In the genomic region with DNA sequence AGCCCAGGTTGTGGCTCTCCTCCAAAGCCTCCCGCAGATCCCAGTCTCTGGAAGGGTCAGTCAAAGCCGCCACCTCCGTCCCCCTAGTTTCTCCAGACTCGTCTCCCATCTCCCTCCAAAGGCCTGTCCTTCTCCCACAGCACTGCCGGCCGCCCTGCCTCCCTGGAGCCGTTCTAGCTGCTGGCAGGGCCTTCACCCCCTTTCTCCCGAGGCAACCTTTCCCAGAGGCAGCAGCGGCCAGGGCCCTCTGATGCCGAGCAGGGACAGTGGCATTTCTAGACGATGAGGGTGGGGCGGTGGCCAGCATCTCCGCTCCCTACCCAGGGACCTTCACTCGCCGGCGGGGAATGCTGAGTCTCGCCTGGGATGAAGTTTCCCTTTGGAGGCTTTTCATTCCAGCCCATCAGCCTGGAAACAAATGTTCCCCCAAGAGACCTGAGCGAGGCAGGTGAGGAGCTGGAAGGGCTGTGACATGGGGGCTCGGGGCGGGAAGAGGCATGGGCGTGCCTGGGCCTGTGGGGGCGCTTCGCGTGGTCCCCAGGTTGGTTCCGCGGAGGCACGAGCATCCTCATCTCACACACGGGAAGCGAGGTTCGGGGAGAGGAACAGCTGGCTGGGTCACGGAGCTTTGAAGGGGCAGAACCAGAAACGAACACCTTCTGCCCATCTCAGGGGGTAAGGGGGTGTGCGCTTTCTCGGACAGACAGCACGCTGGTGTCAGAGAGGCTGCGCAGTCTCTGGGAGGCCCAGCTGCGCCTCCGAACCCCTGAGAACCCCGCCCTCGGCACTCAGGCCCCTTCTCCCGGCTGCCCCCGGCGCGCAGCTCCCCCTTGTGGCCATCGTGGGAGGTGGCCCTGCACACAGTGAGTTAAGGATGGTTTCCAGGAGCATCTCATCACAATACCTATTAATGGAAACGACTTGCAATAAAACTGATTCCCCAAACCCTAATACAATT, we compare ENCODE assay signal across 8 cellular contexts. TPM values are rescaled to one million over a fixed set of nuclear protein-coding genes. Genes with fewer than 3 reads are reported as not detected.
DNase-seq lines count a peak whose midpoint lies in the region; ATAC-seq and TF ChIP-seq lines count a peak whose summit lies in the region.

No MANE protein-coding gene starts in this region.

- no peaks in the 10 kb centered on the region for H3F3A ChIP-seq in OCI-LY1 (ENCODE audit: insufficient read depth, low read length)

- H3K27me3 Mint-ChIP-seq in progenitor cell of endocrine pancreas: peaks cover 25% of the 10 kb centered on the region
- H3K27me3 Mint-ChIP-seq in CD4-positive, alpha-beta memory T cell: no peaks in the 10 kb centered on the region

- H3K36me3 ChIP-seq in OCI-LY1 (ENCODE audit: insufficient read depth, low read length) (no peaks in the 10 kb centered on the region; the same call in 1 of the 2 replicates), brain microvascular endothelial cell (replicated peaks) (no peaks in the 10 kb centered on the region)
- no peaks in the 10 kb centered on the region for H3K36me3 ChIP-seq in CD4-positive, alpha-beta memory T cell (ENCODE audit: insufficient read depth, low read length)

- no peak overlapping the region for H3K4me2 ChIP-seq in OCI-LY1 (ENCODE audit: low read length)

- no peaks in the 10 kb centered on the region for H3K4me1 ChIP-seq in OCI-LY1 (ENCODE audit: insufficient read depth, low read length, severe bottlenecking)
- no peaks in the 10 kb centered on the region for H3K4me1 ChIP-seq in CD4-positive, alpha-beta memory T cell (ENCODE audit: insufficient read depth, low read length)

- H3K27me3 ChIP-seq in OCI-LY1 (ENCODE audit: insufficient read depth, low read length) (peaks cover 12% of the 10 kb centered on the region; the same call in 1 of the 2 replicates), brain microvascular endothelial cell (replicated peaks) (no peaks in the 10 kb centered on the region)
- no peaks in the 10 kb centered on the region for H3K27me3 ChIP-seq in CD4-positive, alpha-beta memory T cell (ENCODE audit: insufficient read depth, low read length)

- H3K27ac ChIP-seq in OCI-LY1 (ENCODE audit: low read depth, low read length, poor library complexity, severe bottlenecking): no peak overlapping the region
- no peak overlapping the region for H3K27ac ChIP-seq in brain microvascular endothelial cell
- H3K27ac ChIP-seq in CD4-positive, alpha-beta memory T cell (ENCODE audit: low read depth, low read length): no peak overlapping the region

- CTCF ChIA-PET in CD4-positive, alpha-beta memory T cell (lab: Charles Lee; ENCODE audit: partially characterized antibody): interaction anchor here (0.7 to 1.3 kb wide), 4 partner anchors 62 to 171 kb away, joined by 3 to 6 read pairs (median 4); no protein-coding TSS in a partner anchor

- H3K9me3 ChIP-seq in OCI-LY1 (ENCODE audit: low read length): 0 out of 2 replicates have a peak, but pooled peaks cover 4% of the 10 kb centered on the region
- H3K9me3 ChIP-seq in CD4-positive, alpha-beta memory T cell (ENCODE audit: control insufficient read depth in 1 of 2, low read length in 2 of 2): no peaks in the 10 kb centered on the region

- no peak overlapping the region for H3K9ac ChIP-seq in OCI-LY1 (ENCODE audit: low read length)

- DNase-seq in GM10266 (ENCODE audit: extremely low spot score): no peak
- no peak for DNase-seq in brain microvascular endothelial cell
- peak; percentile 44 for DNase-seq in progenitor cell of endocrine pancreas (ENCODE audit: low spot score, unreplicated experiment)
- no peak for DNase-seq in NCI-H1105 treated with DMSO at 0.1 percent for 48 hours (lab: John Stamatoyannopoulos, UW)
- DNase-seq in NCI-H1436 treated with DMSO at 0.1 percent for 48 hours (lab: John Stamatoyannopoulos, UW): no peak
- no peak for DNase-seq in CD4-positive, alpha-beta memory T cell

- H2AFZ ChIP-seq in OCI-LY1 (ENCODE audit: low read length): no peak overlapping the region

- H3K4me3 Mint-ChIP-seq in progenitor cell of endocrine pancreas (ENCODE audit: low read depth): no peak overlapping the region
- H3K4me3 Mint-ChIP-seq in CD4-positive, alpha-beta memory T cell: no peak overlapping the region

- no peaks in the 10 kb centered on the region for H4K20me1 ChIP-seq in OCI-LY1 (ENCODE audit: insufficient read depth, low read length)

- in situ Hi-C loops in brain microvascular endothelial cell (cut with HindIII; ENCODE audit: low pct_ligation_motif_present, low sequenced_read_pairs): no loop called here

- no peak for ATAC-seq in HG03469 (IDR thresholded peaks at IDR 0.05; ENCODE audit: unreplicated experiment)

- intact Hi-C loops in CD4-positive, alpha-beta memory T cell (cut with micrococcal nuclease): no loop called here

- POLR2A ChIA-PET in CD4-positive, alpha-beta memory T cell (lab: Charles Lee; ENCODE audit: partially characterized antibody): interaction anchor here (1.1 kb wide), 1 partner anchor 74 kb away, joined by 5 read pairs; no protein-coding TSS in a partner anchor

- TF ChIP-seq CTCF in GM10266 (IDR thresholded peaks at IDR 0.05; ENCODE audit: control insufficient read depth, insufficient read depth, low read depth, missing control alignments) (peak; percentile 47), OCI-LY1 (IDR thresholded peaks at IDR 0.05; ENCODE audit: low read length) (peak; percentile 63), brain microvascular endothelial cell (IDR thresholded peaks at IDR 0.05; ENCODE audit: low read depth, low read length, missing control alignments) (peak; percentile 79), progenitor cell of endocrine pancreas (IDR thresholded peaks at IDR 0.05; ENCODE audit: unreplicated experiment) (peak; percentile 72)

- no peaks in the 10 kb centered on the region for H3K9me3 Mint-ChIP-seq in progenitor cell of endocrine pancreas (ENCODE audit: low read depth)
- no peaks in the 10 kb centered on the region for H3K9me3 Mint-ChIP-seq in CD4-positive, alpha-beta memory T cell

- no peaks in the 10 kb centered on the region for H3K79me2 ChIP-seq in OCI-LY1 (ENCODE audit: insufficient read depth, low read length)

- no peaks in the 10 kb centered on the region for H3K9me2 ChIP-seq in OCI-LY1 (ENCODE audit: low read depth, low read length)

- no peaks in the 10 kb centered on the region for H3K4me1 Mint-ChIP-seq in progenitor cell of endocrine pancreas (ENCODE audit: low read depth)
- peaks cover 0 to 1% (median 0%) of the 10 kb centered on the region in 4 donors for H3K4me1 Mint-ChIP-seq in CD4-positive, alpha-beta memory T cell

- no peak overlapping the region for H3K4me3 ChIP-seq in OCI-LY1 (ENCODE audit: low read depth, low read length, poor library complexity, severe bottlenecking)
- no peak overlapping the region for H3K4me3 ChIP-seq in brain microvascular endothelial cell (ENCODE audit: low read depth, low read length)
- no peak overlapping the region for H3K4me3 ChIP-seq in CD4-positive, alpha-beta memory T cell (ENCODE audit: low read length in 2 of 2)

- H3K36me3 Mint-ChIP-seq in progenitor cell of endocrine pancreas (ENCODE audit: insufficient read depth): peaks cover 2% of the 10 kb centered on the region
- peaks cover 10 to 35% of the 10 kb centered on the region in 2 donors for H3K36me3 Mint-ChIP-seq in CD4-positive, alpha-beta memory T cell

- no peak overlapping the region for H3K27ac Mint-ChIP-seq in progenitor cell of endocrine pancreas
- peak overlapping the region in 2 of 7 donors; percentile 24 to 53 for H3K27ac Mint-ChIP-seq in CD4-positive, alpha-beta memory T cell

RNA-seq across cellular contexts. Expression of a gene that starts 18.1 kb away (rescaled TPM):
- 0.55 and 1.2 TPM in 2 replicates for total RNA-seq in progenitor cell of endocrine pancreas
- total RNA-seq in CD4-positive, alpha-beta memory T cell: 1 to 10 TPM; 1.2 to 1.5 TPM
- 1 to 10 TPM in 1 of 2 donors, under 1 TPM in 1; 0.93 to 1.5 TPM for polyA plus RNA-seq in CD4-positive, alpha-beta memory T cell

RNA-seq across cellular contexts. Expression of a gene that starts 51.8 kb away (rescaled TPM):
- total RNA-seq in progenitor cell of endocrine pancreas: 2,637 and 2,682 TPM in 2 replicates
- 1,000 to 10,000 TPM; 4,846 to 5,053 TPM for total RNA-seq in CD4-positive, alpha-beta memory T cell
- polyA plus RNA-seq in CD4-positive, alpha-beta memory T cell: 1,000 to 10,000 TPM; 5,445 to 5,812 TPM
